ENCODE assay signal across 15 cellular contexts in genomic region chr2:53826587-53827397, GRCh38. TPM values are rescaled to one million over a fixed set of nuclear protein-coding genes. Genes with fewer than 3 reads are reported as not detected.
DNase-seq lines count a peak whose midpoint lies in the region; ATAC-seq and TF ChIP-seq lines count a peak whose summit lies in the region.
"Had no signal": no experiment of that assay in that cellular context is flagged by ENCODE, and none has a peak within 500 bp of the region (broad histone marks: within the 10 kb centered on the region; RNA-seq: fewer than 3 reads in every experiment).

No MANE protein-coding gene starts in this region.

- ATAC-seq in natural killer cell, result no peak
- no peak for ATAC-seq in left colon
- no peak for ATAC-seq in GM19324 (IDR thresholded peaks at IDR 0.05; ENCODE audit: low FRiP score, unreplicated experiment)
- ATAC-seq: activated CD8-positive, alpha-beta T cell treated with anti-CD3 and anti-CD28 coated beads for 36 hours had no signal

- WGBS in GM23248 (ENCODE audit: low coverage in 1 of 2, low lambda C conversion rate in 2 of 2, missing lambda C conversion rate in 2 of 2), 2 experiments, result 47 to 50% methylated on average over 3 of the region's 3 CpGs
- 15% methylated on average over 3 of the region's 3 CpGs for WGBS in prostate gland
- WGBS in smooth muscle cell (ENCODE audit: low lambda C conversion rate), result 81% methylated on average over 3 of the region's 3 CpGs

- H3K4me1 Mint-ChIP-seq in natural killer cell, result no peaks in the 10 kb centered on the region
- H3K4me1 Mint-ChIP-seq: B cell had no signal

- TF ChIP-seq CTCF in breast epithelium (IDR thresholded peaks at IDR 0.05) (no peak), cardiac muscle cell (IDR thresholded peaks at IDR 0.05; ENCODE audit: low read depth, low read length) (no peak), prostate gland (IDR thresholded peaks at IDR 0.05) (no peak), natural killer cell (IDR thresholded peaks at IDR 0.05) (no peak), smooth muscle cell (IDR thresholded peaks at IDR 0.05; ENCODE audit: borderline replicate concordance, insufficient read depth, poor library complexity, severe bottlenecking) (no peak)

- H3K9me3 ChIP-seq in GM23248 (ENCODE audit: low read depth) (no peaks in the 10 kb centered on the region), breast epithelium (no peaks in the 10 kb centered on the region), cardiac muscle cell (ENCODE audit: low read depth) (no peaks in the 10 kb centered on the region), prostate gland (no peaks in the 10 kb centered on the region), smooth muscle cell (replicated peaks; ENCODE audit: low read depth) (no peaks in the 10 kb centered on the region)

- H3K27me3 Mint-ChIP-seq in natural killer cell (ENCODE audit: low read depth in 2 of 2), result no peaks in the 10 kb centered on the region
- H3K27me3 Mint-ChIP-seq: activated CD8-positive, alpha-beta T cell treated with anti-CD3 and anti-CD28 coated beads for 36 hours; B cell; naive B cell had no signal

- no peak overlapping the region for H3K27ac Mint-ChIP-seq in natural killer cell
- H3K27ac Mint-ChIP-seq: activated CD8-positive, alpha-beta T cell treated with anti-CD3 and anti-CD28 coated beads for 36 hours; activated naive CD4-positive, alpha-beta T cell treated with anti-CD3 and anti-CD28 coated beads for 36 hours; B cell had no signal

- no peak overlapping the region for H3K4me3 Mint-ChIP-seq in natural killer cell
- H3K4me3 Mint-ChIP-seq: activated CD8-positive, alpha-beta T cell treated with anti-CD3 and anti-CD28 coated beads for 36 hours; activated naive CD4-positive, alpha-beta T cell treated with anti-CD3 and anti-CD28 coated beads for 36 hours; B cell; naive B cell had no signal

- no peaks in the 10 kb centered on the region for H3K27me3 ChIP-seq in GM23248 (replicated peaks; ENCODE audit: insufficient read depth)
- no peaks in the 10 kb centered on the region for H3K27me3 ChIP-seq in breast epithelium
- no peaks in the 10 kb centered on the region for H3K27me3 ChIP-seq in cardiac muscle cell
- no peaks in the 10 kb centered on the region for H3K27me3 ChIP-seq in prostate gland (replicated peaks; ENCODE audit: insufficient read depth)
- no peaks in the 10 kb centered on the region for H3K27me3 ChIP-seq in smooth muscle cell (ENCODE audit: low read depth)

- H3K79me2 ChIP-seq in GM23248 (ENCODE audit: insufficient read depth) (no peaks in the 10 kb centered on the region), smooth muscle cell (ENCODE audit: low read depth) (no peaks in the 10 kb centered on the region)

- no peaks in the 10 kb centered on the region for H3K36me3 ChIP-seq in GM23248 (ENCODE audit: low read depth)
- no peaks in the 10 kb centered on the region for H3K36me3 ChIP-seq in breast epithelium
- no peaks in the 10 kb centered on the region for H3K36me3 ChIP-seq in cardiac muscle cell
- no peaks in the 10 kb centered on the region for H3K36me3 ChIP-seq in prostate gland
- no peaks in the 10 kb centered on the region for H3K36me3 ChIP-seq in smooth muscle cell (ENCODE audit: low read depth)

- no peaks in the 10 kb centered on the region for H3K9me2 ChIP-seq in GM23248 (ENCODE audit: insufficient read depth)

- H3K36me3 Mint-ChIP-seq in natural killer cell, result no peaks in the 10 kb centered on the region

- peak; percentile 19 for DNase-seq in GM23248
- DNase-seq in breast epithelium (ENCODE audit: low spot score in 2 of 2), result peak in 1 of 2 donors; percentile 62
- peak in 1 of 2 donors; percentile 48 for DNase-seq in cardiac muscle cell (ENCODE audit: low read depth in 1 of 2, low spot score in 1 of 2)
- peak; percentile 22 for DNase-seq in prostate gland (ENCODE audit: low spot score)
- no peak for DNase-seq in natural killer cell
- no peak for DNase-seq in left colon
- no peak for DNase-seq in smooth muscle cell (lab: John Stamatoyannopoulos, UW; ENCODE audit: unreplicated experiment)
- DNase-seq: activated CD8-positive, alpha-beta T cell treated with anti-CD3 and anti-CD28 coated beads for 36 hours; activated naive CD4-positive, alpha-beta T cell treated with anti-CD3 and anti-CD28 coated beads for 36 hours; naive B cell; NCI-H2171; stimulated activated CD4-positive, alpha-beta T cell treated with anti-CD3 and anti-CD28 coated beads, Interleukin-12 subunit alpha, Interleukin-12 subunit beta, amount 100 ng/mL, for 4 hours; T1000 had no signal

- H3F3A ChIP-seq in GM23248 (ENCODE audit: insufficient read depth) (peaks cover 10% of the 10 kb centered on the region; the same call in 1 of the 2 replicates), smooth muscle cell (ENCODE audit: low read depth) (no peaks in the 10 kb centered on the region)

- in situ Hi-C loops in GM23248 (cut with MboI), result no loop called here

- H3K4me2 ChIP-seq in GM23248 (ENCODE audit: unreplicated experiment) (no peak overlapping the region), smooth muscle cell (no peak overlapping the region)

- no peaks in the 10 kb centered on the region for H3K4me1 ChIP-seq in GM23248 (ENCODE audit: insufficient read depth)
- H3K4me1 ChIP-seq in breast epithelium, result peaks cover 5% of the 10 kb centered on the region in 2 donors
- no peaks in the 10 kb centered on the region for H3K4me1 ChIP-seq in cardiac muscle cell (ENCODE audit: low read depth)
- no peaks in the 10 kb centered on the region for H3K4me1 ChIP-seq in prostate gland (replicated peaks)
- H3K4me1 ChIP-seq in smooth muscle cell (ENCODE audit: low read depth), result no peaks in the 10 kb centered on the region

- H4K20me1 ChIP-seq in GM23248 (ENCODE audit: insufficient read depth), result no peaks in the 10 kb centered on the region
- no peaks in the 10 kb centered on the region for H4K20me1 ChIP-seq in smooth muscle cell (ENCODE audit: low read depth)

- H3K4me3 ChIP-seq in GM23248 (no peak overlapping the region), breast epithelium (no peak overlapping the region), cardiac muscle cell (no peak overlapping the region), prostate gland (no peak overlapping the region), smooth muscle cell (no peak overlapping the region)

- H3K27ac ChIP-seq in GM23248, result no peak overlapping the region
- H3K27ac ChIP-seq in breast epithelium, result peak overlapping the region; percentile 85
- peak overlapping the region; percentile 48 for H3K27ac ChIP-seq in cardiac muscle cell
- peak overlapping the region; percentile 1 to 15 for H3K27ac ChIP-seq in prostate gland
- H3K27ac ChIP-seq in smooth muscle cell (ENCODE audit: low read depth), result no peak overlapping the region

- H3K9me3 Mint-ChIP-seq in natural killer cell, result peaks cover 0 to 3% of the 10 kb centered on the region in 2 donors

- no peak for TF ChIP-seq POLR2A in breast epithelium (IDR thresholded peaks at IDR 0.05)
- no peak for TF ChIP-seq POLR2A in prostate gland (IDR thresholded peaks at IDR 0.05)

- no peak overlapping the region for H3K9ac ChIP-seq in GM23248
- H3K9ac ChIP-seq in smooth muscle cell (ENCODE audit: low read depth), result no peak overlapping the region

- H2AFZ ChIP-seq in GM23248, result no peak overlapping the region
- H2AFZ ChIP-seq in smooth muscle cell (ENCODE audit: low read depth), result no peak overlapping the region

- intact Hi-C loops in breast epithelium (cut with DNase I; ENCODE audit: low total_unique reads), result no loop called here
- intact Hi-C loops in prostate gland (cut with DNase I), result no loop called here
- intact Hi-C loops in natural killer cell (cut with micrococcal nuclease), result no loop called here
- intact Hi-C loops in left colon (cut with DNase I, micrococcal nuclease), result no loop called here

RNA-seq across cellular contexts. Expression of gene GPR75, which starts 33.0 kb away (rescaled TPM):
- 0.43 and 2.1 TPM in 2 replicates for total RNA-seq in GM23248 (2014; rRNA removed; shearing (Covaris generic))
- 0.16 and 0.23 TPM in 2 replicates for polyA plus RNA-seq in GM23248 (2016; fragmentation: Nextera tagmentation; extraction: Ambion mirVana)
- 10 to 100 TPM in 1 of 3 donors, 1 to 10 TPM in 2; 3.2 to 11.3 (median 4.9) TPM for total RNA-seq in breast epithelium
- total RNA-seq in cardiac muscle cell, result 0.99 and 1.2 TPM in 2 replicates
- 0.15 TPM in 1 of 2 replicates, not detected in the other for polyA plus RNA-seq in cardiac muscle cell
- total RNA-seq in prostate gland, result 1 to 10 TPM; 6.1 to 8.3 TPM
- 1 to 10 TPM; 3.8 to 4.9 (median 4.1) TPM for total RNA-seq in natural killer cell
- total RNA-seq in left colon, result 1 to 10 TPM; 1.2 to 2.0 TPM
- 1.5 and 2.7 TPM in 2 replicates for total RNA-seq in smooth muscle cell
- polyA plus RNA-seq in smooth muscle cell, result 0.22 and 0.32 TPM in 2 replicates

RNA-seq across cellular contexts. Expression of gene ERLEC1, which starts 39.9 kb away (rescaled TPM):
- total RNA-seq in GM23248 (2014; rRNA removed; shearing (Covaris generic)), result 98.8 and 107 TPM in 2 replicates
- 109 and 110 TPM in 2 replicates for polyA plus RNA-seq in GM23248 (2016; fragmentation: Nextera tagmentation; extraction: Ambion mirVana)
- total RNA-seq in breast epithelium, result 100 to 1,000 TPM in 1 of 3 donors, 10 to 100 TPM in 2; 82.9 to 114 (median 87.1) TPM
- total RNA-seq in cardiac muscle cell, result 50.8 and 106 TPM in 2 replicates
- 46.1 and 50.1 TPM in 2 replicates for polyA plus RNA-seq in cardiac muscle cell
- 10 to 100 TPM; 70.3 to 73.2 TPM for total RNA-seq in prostate gland
- total RNA-seq in natural killer cell, result 10 to 100 TPM; 19.7 to 27.1 (median 21.7) TPM
- total RNA-seq in left colon, result 10 to 100 TPM; 38.3 to 43.2 TPM
- total RNA-seq in smooth muscle cell, result 94.0 and 107 TPM in 2 replicates
- polyA plus RNA-seq in smooth muscle cell, result 88.2 and 106 TPM in 2 replicates

RNA-seq across cellular contexts. Expression of gene ASB3, which starts 40.0 kb away (rescaled TPM):
- 23.0 and 51.6 TPM in 2 replicates for total RNA-seq in GM23248 (2014; rRNA removed; shearing (Covaris generic))
- polyA plus RNA-seq in GM23248 (2016; fragmentation: Nextera tagmentation; extraction: Ambion mirVana) (18.6 and 19.9 TPM in 2 replicates), cardiac muscle cell (34.4 and 48.1 TPM in 2 replicates), smooth muscle cell (16.0 and 19.0 TPM in 2 replicates)
- total RNA-seq in breast epithelium (10 to 100 TPM; 22.0 to 37.9 (median 22.7) TPM), cardiac muscle cell (30.1 and 36.5 TPM in 2 replicates), prostate gland (10 to 100 TPM; 14.3 to 23.6 TPM), natural killer cell (10 to 100 TPM; 27.9 to 37.0 (median 29.6) TPM), left colon (10 to 100 TPM; 11.1 to 11.3 TPM), smooth muscle cell (24.9 and 31.6 TPM in 2 replicates)

RNA-seq across cellular contexts. Expression of gene CHAC2, which starts 59.2 kb away (rescaled TPM):
- total RNA-seq in GM23248 (2014; rRNA removed; shearing (Covaris generic)), result 4.3 and 4.6 TPM in 2 replicates
- polyA plus RNA-seq in GM23248 (2016; fragmentation: Nextera tagmentation; extraction: Ambion mirVana), result 4.0 and 5.4 TPM in 2 replicates
- 1 to 10 TPM; 1.2 to 5.1 (median 2.0) TPM for total RNA-seq in breast epithelium
- 2.8 and 3.0 TPM in 2 replicates for total RNA-seq in cardiac muscle cell
- polyA plus RNA-seq in cardiac muscle cell, result 3.7 and 4.1 TPM in 2 replicates
- total RNA-seq in prostate gland, result 1 to 10 TPM; 1.4 to 3.0 TPM
- 1 to 10 TPM in 2 of 3 donors, under 1 TPM in 1; 0.83 to 1.5 (median 1.4) TPM for total RNA-seq in natural killer cell
- total RNA-seq in left colon, result 1 to 10 TPM; 3.7 to 4.5 TPM
- 0.54 and 2.9 TPM in 2 replicates for total RNA-seq in smooth muscle cell
- polyA plus RNA-seq in smooth muscle cell, result 0.97 and 2.7 TPM in 2 replicates

Comparison
In these comparisons a context has a peak if more than half of its experiments do, and no peak if none do; other contexts are left out.
1. DNase-seq: peak in GM23248 (single experiment) and prostate gland (single experiment); none in natural killer cell (single experiment), left colon (0 of 2) and smooth muscle cell (single experiment).
2. H3K27ac ChIP-seq: peak in breast epithelium (2 of 2), cardiac muscle cell (single experiment) and prostate gland (2 of 2); none in GM23248 (single experiment) and smooth muscle cell (single experiment).